17 cellular contexts compared by ENCODE assay signal in genomic region chr16:48503779-48504178, GRCh38.
DNase-seq lines count a peak whose midpoint lies in the region; ATAC-seq and TF ChIP-seq lines count a peak whose summit lies in the region.
"Had no signal": no experiment of that assay in that cellular context is flagged by ENCODE, and none has a peak within 500 bp of the region (broad histone marks: within the 10 kb centered on the region; RNA-seq: fewer than 3 reads in every experiment).

No MANE protein-coding gene starts in this region.

- ATAC-seq in HG03469 (IDR thresholded peaks at IDR 0.05; ENCODE audit: unreplicated experiment), result no peak

- no peak for TF ChIP-seq EP300 in suprapubic skin (IDR thresholded peaks at IDR 0.05)

- peaks cover 32% of the 10 kb centered on the region for H3K4me1 ChIP-seq in hepatocyte (ENCODE audit: insufficient read depth)
- H3K4me1 ChIP-seq in suprapubic skin, result peaks cover 29% of the 10 kb centered on the region

- H3K27ac ChIP-seq in hepatocyte (peak overlapping the region; percentile 59), suprapubic skin (no peak overlapping the region)
- H3K27ac ChIP-seq: KMS-11, neural progenitor cell, PC-9, WERI-Rb-1 had no signal

- no peak overlapping the region for H2AFZ ChIP-seq in hepatocyte
- H2AFZ ChIP-seq: neural progenitor cell, PC-9 had no signal

- DNase-seq in HCEC 1CT (peak; percentile 83), astrocyte of the spinal cord (ENCODE audit: low read depth, low spot score) (peak; percentile 85), hepatocyte (ENCODE audit: low spot score) (peak; percentile 76), suprapubic skin (ENCODE audit: low spot score in 2 of 2) (peak; percentile 70 to 77), cortex of kidney (lab: John Stamatoyannopoulos, UW) (no peak)
- no peak for DNase-seq in activated CD8-positive, alpha-beta memory T cell treated with anti-CD3 and anti-CD28 coated beads, Interleukin-2, amount 50 U/mL, for 48 hours
- no peak for DNase-seq in activated CD4-positive, alpha-beta T cell treated with anti-CD3 and anti-CD28 coated beads, Interleukin-2, amount 50 U/mL, for 4 hours
- DNase-seq: activated T-cell treated with anti-CD3 and anti-CD28 coated beads, Interleukin-2, amount 50 U/mL, for 1 hour; erythroblast; kidney glomerular epithelial cell; NCI-H2107; PC-9; stimulated activated naive CD4-positive, alpha-beta T cell; WERI-Rb-1 had no signal

- H3K4me3 ChIP-seq in astrocyte of the spinal cord (ENCODE audit: low read depth, low read length) (no peak overlapping the region), hepatocyte (no peak overlapping the region), suprapubic skin (no peak overlapping the region)
- H3K4me3 ChIP-seq: neural progenitor cell, PC-9 had no signal

- no peaks in the 10 kb centered on the region for H3K9me2 ChIP-seq in hepatocyte (replicated peaks; ENCODE audit: insufficient read depth)

- H3K36me3 ChIP-seq in hepatocyte (replicated peaks; ENCODE audit: insufficient read depth, low read depth) (no peaks in the 10 kb centered on the region), suprapubic skin (no peaks in the 10 kb centered on the region)
- H3K36me3 ChIP-seq: neural progenitor cell, WERI-Rb-1 had no signal

- WGBS in hepatocyte (ENCODE audit: low lambda C conversion rate, missing lambda C conversion rate), result 51% methylated on average over 5 of the region's 5 CpGs
- 50% methylated on average over 3 of the region's 5 CpGs for WGBS in suprapubic skin

- H3K4me2 ChIP-seq in hepatocyte, result no peak overlapping the region
- H3K4me2 ChIP-seq: KMS-11, neural progenitor cell, PC-9 had no signal

- in situ Hi-C loops in astrocyte of the spinal cord (cut with HindIII; ENCODE audit: low sequenced_read_pairs), result no loop called here

- H3K79me2 ChIP-seq in hepatocyte, result no peaks in the 10 kb centered on the region

- H3K9me3 ChIP-seq in hepatocyte (ENCODE audit: low read depth) (no peaks in the 10 kb centered on the region), suprapubic skin (no peaks in the 10 kb centered on the region)

- TF ChIP-seq CTCF in astrocyte of the spinal cord (IDR thresholded peaks at IDR 0.05; ENCODE audit: low read depth, low read length) (no peak), hepatocyte (IDR thresholded peaks at IDR 0.05; ENCODE audit: poor library complexity) (no peak), suprapubic skin (IDR thresholded peaks at IDR 0.05) (no peak)

- H3K27me3 ChIP-seq in hepatocyte (no peaks in the 10 kb centered on the region), suprapubic skin (no peaks in the 10 kb centered on the region)
- H3K27me3 ChIP-seq: neural progenitor cell had no signal

- no peak for TF ChIP-seq POLR2A in suprapubic skin (IDR thresholded peaks at IDR 0.05)

- H4K20me1 ChIP-seq in hepatocyte (ENCODE audit: insufficient read depth, poor library complexity, severe bottlenecking), result no peaks in the 10 kb centered on the region

Comparison
In these comparisons a context has a peak if more than half of its experiments do, and no peak if none do; other contexts are left out.
1. DNase-seq: peak in HCEC 1CT (single experiment), astrocyte of the spinal cord (single experiment), hepatocyte (single experiment) and suprapubic skin (2 of 2); none in activated CD8-positive, alpha-beta memory T cell treated with anti-CD3 and anti-CD28 coated beads, Interleukin-2, amount 50 U/mL, for 48 hours (single experiment), activated CD4-positive, alpha-beta T cell treated with anti-CD3 and anti-CD28 coated beads, Interleukin-2, amount 50 U/mL, for 4 hours (0 of 2) and cortex of kidney (single experiment).